ENCODE assay signal across 23 cellular contexts in the genomic region with DNA sequence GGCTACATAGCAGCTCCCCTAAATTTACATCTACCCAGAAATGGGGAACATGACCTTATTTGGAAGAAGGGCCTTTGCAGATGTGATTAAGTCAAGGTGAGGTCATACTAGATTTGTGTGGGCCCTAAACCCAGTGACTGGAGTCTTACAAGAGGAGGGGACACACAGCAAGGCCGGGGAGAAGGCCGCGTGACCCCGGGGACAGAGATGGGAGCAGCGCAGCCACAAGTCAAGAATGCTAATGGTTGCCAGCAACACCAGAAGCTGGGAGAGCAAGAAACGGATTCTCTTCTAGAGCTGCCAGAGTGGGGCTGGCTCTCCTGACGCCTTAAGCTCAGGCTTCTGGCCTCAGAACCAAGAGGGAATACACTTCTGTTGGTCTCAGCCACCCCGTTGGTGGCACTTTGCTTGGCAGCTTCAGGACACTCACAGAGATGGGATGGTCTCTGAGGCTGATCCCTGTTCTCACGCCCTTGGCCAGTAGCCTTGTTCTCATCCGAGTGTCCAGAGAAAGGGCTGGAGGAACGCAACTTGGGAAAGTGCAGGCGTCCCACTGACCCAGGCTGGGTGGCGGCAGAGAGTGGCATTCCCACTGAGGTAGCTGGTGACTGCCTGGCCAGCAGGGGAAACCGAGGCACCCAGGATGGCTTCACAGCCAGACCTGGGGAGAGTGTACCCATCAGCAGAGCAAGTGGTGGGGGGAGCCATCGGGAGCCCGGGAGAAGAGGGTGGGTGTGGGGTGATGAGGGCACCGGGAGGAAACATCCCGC.
A peak's percentile ranks its signal among the peaks of the same experiment; 100 is the strongest.
DNase-seq lines count a peak whose midpoint lies in the region; ATAC-seq, FAIRE-seq and TF ChIP-seq lines count a peak whose summit lies in the region.
"Had no signal": no experiment of that assay in that cellular context is flagged by ENCODE, and none has a peak within 500 bp of the region (broad histone marks: within the 10 kb centered on the region; RNA-seq: fewer than 3 reads in every experiment).

No MANE protein-coding gene starts in this region.

- no peaks in the 10 kb centered on the region for H3K79me2 ChIP-seq in H1 (ENCODE audit: control insufficient read depth in 1 of 2, insufficient read depth in 2 of 2, low read length in 2 of 2)

- H2AFZ ChIP-seq in H1 (ENCODE audit: low read length) = no peak overlapping the region

- TF ChIP-seq RAD21 in H1 (IDR thresholded peaks at IDR 0.05 in 1 of 2, conservative IDR thresholded peaks at IDR 0.05 in 1 of 2; ENCODE audit: low read depth in 2 of 2, low read length in 2 of 2) = no peak

- H3K4me3 Mint-ChIP-seq in naive B cell = no peak overlapping the region

- no peak overlapping the region for H2BK12ac ChIP-seq in H1 (ENCODE audit: low read depth, low read length)

- POLR2A ChIA-PET in H1 (lab: Charles Lee; ENCODE audit: partially characterized antibody) = no interaction called here

- no peak overlapping the region for H4K5ac ChIP-seq in H1 (ENCODE audit: insufficient read length, low read depth, low read length)

- H3K27ac ChIP-seq in right cardiac atrium (ENCODE audit: low read length) (no peak overlapping the region), heart right ventricle (no peak overlapping the region), H1 (ENCODE audit: low read depth, low read length) (no peak overlapping the region)
- H3K27ac ChIP-seq: BLaER1 had no signal

- peaks cover 0 to 2% of the 10 kb centered on the region in 2 experiments for H4K20me1 ChIP-seq in H1 (replicated peaks in 1 of 2; ENCODE audit: control insufficient read depth in 1 of 2, insufficient read depth in 2 of 2, low read length in 2 of 2)
- H4K20me1 ChIP-seq: BLaER1 had no signal

- no peak for ATAC-seq in right cardiac atrium
- ATAC-seq in heart right ventricle = no peak
- ATAC-seq in naive B cell (ENCODE audit: low read depth in 2 of 2) = no peak
- ATAC-seq: GM12878, PC-3 had no signal

- WGBS in right cardiac atrium = 76% methylated on average over 18 of the region's 18 CpGs
- WGBS in heart right ventricle, 2 donors = 82 to 86% methylated on average over 18 of the region's 18 CpGs
- WGBS in H1 (ENCODE audit: extremely low coverage in 1 of 2, insufficient coverage in 1 of 2, insufficient read length in 1 of 2, insufficient replicate concordance in 2 of 2, low coverage in 1 of 2, low lambda C conversion rate in 2 of 2, missing lambda C conversion rate in 1 of 2), 2 experiments = 85% methylated on average over 18 of the region's 18 CpGs; no CpG with 5 or more reads in 1 of the 2 experiments

- H3K56ac ChIP-seq in H1 (replicated peaks; ENCODE audit: insufficient read length, low read depth, low read length) = no peak overlapping the region

- H4K91ac ChIP-seq in H1 (replicated peaks; ENCODE audit: insufficient read length, low read length) = no peak overlapping the region

- FAIRE-seq in H1 (lab: Jason Lieb, UNC) = no peak
- no peak for FAIRE-seq in GM12891 (lab: Jason Lieb, UNC)
- FAIRE-seq: A204.1, GM12878 had no signal

- no peak overlapping the region for H3K4me3 ChIP-seq in right cardiac atrium (ENCODE audit: low read length)
- H3K4me3 ChIP-seq in heart right ventricle = no peak overlapping the region
- H3K4me3 ChIP-seq in H1 (ENCODE audit: extremely low read depth in 1 of 4, insufficient read depth in 2 of 4, low read depth in 3 of 4, low read length in 4 of 4) = no peak overlapping the region
- no peak overlapping the region for H3K4me3 ChIP-seq in H7 (ENCODE audit: insufficient read depth, low read depth, low read length)
- H3K4me3 ChIP-seq: BLaER1, GM12878, MG63 had no signal

- no peaks in the 10 kb centered on the region for H3K79me1 ChIP-seq in H1 (ENCODE audit: low read depth, low read length)

- no peaks in the 10 kb centered on the region for H3K27me3 ChIP-seq in right cardiac atrium (ENCODE audit: control insufficient read depth, insufficient read depth)
- H3K27me3 ChIP-seq in heart right ventricle = no peaks in the 10 kb centered on the region
- no peaks in the 10 kb centered on the region; a peak in 1 of 7 replicates for H3K27me3 ChIP-seq in H1 (replicated peaks in 1 of 4; ENCODE audit: control insufficient read depth in 3 of 4, extremely low read depth in 1 of 4, insufficient read depth in 3 of 4, low read length in 3 of 4)
- H3K27me3 ChIP-seq in H7 (ENCODE audit: control insufficient read depth, insufficient read depth, low read length) = no peaks in the 10 kb centered on the region; the same call in 1 of the 2 replicates
- H3K27me3 ChIP-seq: BLaER1, MG63 had no signal

- peaks cover 22 to 36% (median 24%) of the 10 kb centered on the region in 3 donors for H3K4me1 Mint-ChIP-seq in naive B cell

- no peak overlapping the region for H2BK120ac ChIP-seq in H1 (replicated peaks; ENCODE audit: low read depth, low read length)

- no peak overlapping the region for H3K14ac ChIP-seq in H1 (ENCODE audit: insufficient read length)

- H3K4ac ChIP-seq in H1 (replicated peaks; ENCODE audit: insufficient read length, low read depth, low read length) = no peak overlapping the region

- peak overlapping the region in 4 of 6 donors; percentile 8 to 66 (median 48) for H3K27ac Mint-ChIP-seq in naive B cell

- H2AK5ac ChIP-seq in H1 (ENCODE audit: low read depth, low read length) = no peak overlapping the region

- no peak overlapping the region for H3K9ac ChIP-seq in H1 (replicated peaks in 1 of 4; ENCODE audit: extremely low read depth in 1 of 4, low read depth in 3 of 4, low read length in 3 of 4)
- H3K9ac ChIP-seq: BLaER1 had no signal

- TF ChIP-seq EP300 in H1 (IDR thresholded peaks at IDR 0.05; ENCODE audit: borderline replicate concordance in 1 of 2, low read depth in 2 of 2, low read length in 2 of 2) = no peak

- H3K36me3 Mint-ChIP-seq in naive B cell = no peaks in the 10 kb centered on the region
- H3K36me3 Mint-ChIP-seq: CD4-positive, alpha-beta memory T cell had no signal

- no peak overlapping the region; the same call in 1 of the 2 replicates for H4K8ac ChIP-seq in H1 (ENCODE audit: extremely low read depth, insufficient read depth, low read length)

- H3K4me1 ChIP-seq in right cardiac atrium (ENCODE audit: control insufficient read depth, insufficient read depth, low read length) = peaks cover 3% of the 10 kb centered on the region
- H3K4me1 ChIP-seq in heart right ventricle = peaks cover 3 to 22% (median 17%) of the 10 kb centered on the region in 9 donors
- peaks cover 0 to 12% (median 8%) of the 10 kb centered on the region in 4 experiments; a peak in 6 of 7 replicates for H3K4me1 ChIP-seq in H1 (replicated peaks in 1 of 4; ENCODE audit: control insufficient read depth in 3 of 4, insufficient read depth in 4 of 4, low read length in 3 of 4)

- H3K23me2 ChIP-seq in H1 (ENCODE audit: low read depth, low read length) = no peaks in the 10 kb centered on the region

- H2BK15ac ChIP-seq in H1 (ENCODE audit: low read length) = no peak overlapping the region

- no peak overlapping the region for H2BK20ac ChIP-seq in H1 (ENCODE audit: low read length)

- H3K9me3 Mint-ChIP-seq in naive B cell = no peaks in the 10 kb centered on the region
- H3K9me3 Mint-ChIP-seq: CD4-positive, alpha-beta memory T cell had no signal

- no peak overlapping the region for H3K18ac ChIP-seq in H1 (ENCODE audit: extremely low read depth, low read length)

- H3K9me3 ChIP-seq in right cardiac atrium (ENCODE audit: control insufficient read depth, low read length) (no peaks in the 10 kb centered on the region), heart right ventricle (no peaks in the 10 kb centered on the region), H1 (ENCODE audit: insufficient read depth in 2 of 2, low read depth in 1 of 2, low read length in 1 of 2) (no peaks in the 10 kb centered on the region)
- H3K9me3 ChIP-seq: BLaER1, MG63 had no signal

- no peak overlapping the region for H3K4me2 ChIP-seq in H1 (ENCODE audit: insufficient read depth in 1 of 2, low read depth in 2 of 2, low read length in 2 of 2)
- H3K4me2 ChIP-seq: BLaER1 had no signal

- no peak for TF ChIP-seq CTCF in heart right ventricle (IDR thresholded peaks at IDR 0.05)
- no peak for TF ChIP-seq CTCF in H1 (IDR thresholded peaks at IDR 0.05; ENCODE audit: control extremely low read depth in 1 of 3, insufficient read depth in 1 of 3, low read depth in 1 of 3, low read length in 3 of 3)

- no peak overlapping the region for H3K23ac ChIP-seq in H1 (ENCODE audit: insufficient read length)

- H3K36me3 ChIP-seq in heart right ventricle = no peaks in the 10 kb centered on the region
- H3K36me3 ChIP-seq in H1 (ENCODE audit: control insufficient read depth in 2 of 4, insufficient read depth in 4 of 4, low read length in 3 of 4) = no peaks in the 10 kb centered on the region
- no peaks in the 10 kb centered on the region for H3K36me3 ChIP-seq in H7 (replicated peaks; ENCODE audit: control insufficient read depth, insufficient read depth, low read length)
- H3K36me3 ChIP-seq: BLaER1, MG63 had no signal

- peaks cover 5 to 13% (median 11%) of the 10 kb centered on the region in 3 donors for H3K27me3 Mint-ChIP-seq in naive B cell

- DNase-seq in right cardiac atrium = peak in 2 of 3 donors; percentile 27 to 44
- DNase-seq in heart right ventricle = no peak
- no peak for DNase-seq in H1 (ENCODE audit: low read depth in 1 of 2, low spot score in 2 of 2)
- no peak for DNase-seq in naive B cell
- DNase-seq in GM12891 (ENCODE audit: insufficient read length, low spot score) = no peak
- DNase-seq in H7 = no peak
- DNase-seq in NCI-H510A (lab: John Stamatoyannopoulos, UW) = no peak
- DNase-seq in dedifferentiated amniotic fluid mesenchymal stem cell (ENCODE audit: extremely low spot score) = no peak
- DNase-seq: Calu3; CD4-positive, alpha-beta memory T cell; GF-D8; Kasumi-1; MG63; NCI-H1092; NCI-H1436 treated with DMSO at 0.1 percent for 48 hours; NCI-H2029; NCI-H345; NCI-H526; PC-3; RPMI8226 had no signal

- intact Hi-C loops in right cardiac atrium (cut with DNase I) = no loop called here
- intact Hi-C loops in heart right ventricle (cut with DNase I) = loop anchor here in 1 of 10 donors (10.0 kb wide), 1 partner anchor 326 kb away; the partner anchor contains the start of genes HSF2BP and RRP1B

- H2BK5ac ChIP-seq in H1 (ENCODE audit: low read depth, low read length) = no peak overlapping the region

- CTCF ChIA-PET in H1 (lab: Charles Lee; ENCODE audit: partially characterized antibody) = interaction anchor here (0.6 to 2.9 kb wide), 6 partner anchors 10 to 309 kb away, joined by 3 to 7 read pairs (median 4); no protein-coding TSS in a partner anchor

- TF ChIP-seq POLR2A in H1 (IDR thresholded peaks at IDR 0.05; ENCODE audit: control extremely low read depth in 1 of 2, low read depth in 2 of 2, low read length in 2 of 2) = no peak
- no peak for TF ChIP-seq POLR2A in GM12891 (IDR thresholded peaks at IDR 0.05; ENCODE audit: low read depth, low read length)

TF ChIP-seq in GM12891, 5 proteins besides CTCF, POLR2A, EP300 and RAD21:
- TF ChIP-seq POLR2AphosphoS5 (IDR thresholded peaks at IDR 0.05; ENCODE audit: low read depth, low read length) (no peak), SPI1 (IDR thresholded peaks at IDR 0.05; ENCODE audit: low read depth, low read length) (no peak), PAX5 (IDR thresholded peaks at IDR 0.05; ENCODE audit: insufficient read depth, low read length, severe bottlenecking) (no peak), POU2F2 (IDR thresholded peaks at IDR 0.05; ENCODE audit: low read depth, low read length) (no peak), TAF1 (IDR thresholded peaks at IDR 0.05; ENCODE audit: low read depth, low read length) (no peak)

Comparison
In these comparisons a context has a peak if more than half of its experiments do, and no peak if none do; other contexts are left out.
1. DNase-seq: peak in right cardiac atrium (2 of 3); none in heart right ventricle (0 of 2), H1 (0 of 2), naive B cell (single experiment), GM12891 (single experiment), H7 (single experiment), NCI-H510A (single experiment) and dedifferentiated amniotic fluid mesenchymal stem cell (single experiment).